Comparison of ENCODE assay signal across 12 cellular contexts in genomic region chr4:10104211-10104990, GRCh38. TPM values are rescaled to one million over a fixed set of nuclear protein-coding genes. Genes with fewer than 3 reads are reported as not detected.
DNase-seq lines count a peak whose midpoint lies in the region; ATAC-seq and TF ChIP-seq lines count a peak whose summit lies in the region.
"Had no signal": no experiment of that assay in that cellular context is flagged by ENCODE, and none has a peak within 500 bp of the region (broad histone marks: within the 10 kb centered on the region; RNA-seq: fewer than 3 reads in every experiment).

No MANE protein-coding gene starts in this region.

- POLR2A ChIA-PET in PC-3 (lab: Charles Lee; ENCODE audit: unreplicated experiment): no interaction called here

- no peak overlapping the region for H3K4me3 ChIP-seq in HUES48 (ENCODE audit: low read depth, low read length)
- H3K4me3 ChIP-seq in PC-3 (ENCODE audit: low read length): no peak overlapping the region

- no peaks in the 10 kb centered on the region for H3K9me2 ChIP-seq in PC-3 (replicated peaks; ENCODE audit: low read length)

- H3K27ac Mint-ChIP-seq in effector memory CD8-positive, alpha-beta T cell: peak overlapping the region; percentile 96
- peak overlapping the region; percentile 80 for H3K27ac Mint-ChIP-seq in nephron progenitor cell

- H3K9ac ChIP-seq in HUES48 (ENCODE audit: low read depth, low read length) (0 out of 2 replicates have a peak overlapping the region, but pooled peaks have one; percentile 2), PC-3 (ENCODE audit: low read length) (no peak overlapping the region)

- peaks cover 96% of the 10 kb centered on the region for H3K79me2 ChIP-seq in PC-3 (ENCODE audit: low read length)

- H3K9me3 ChIP-seq in HUES48 (ENCODE audit: control insufficient read depth, insufficient read depth, low read length) (no peaks in the 10 kb centered on the region), PC-3 (ENCODE audit: low read length) (no peaks in the 10 kb centered on the region)

- no peak overlapping the region for H3K4me2 ChIP-seq in PC-3 (ENCODE audit: low read length)

- no TSS peak for BruUV-seq in PC-3 (replicated peaks; lab: Mats Ljungman, UMichigan)

- peaks cover 8% of the 10 kb centered on the region; the same call in 1 of the 2 replicates for H4K20me1 ChIP-seq in PC-3 (ENCODE audit: low read length)

- CTCF ChIA-PET in PC-3 (lab: Charles Lee): no interaction called here

- no peaks in the 10 kb centered on the region for H3F3A ChIP-seq in PC-3 (ENCODE audit: low read length, unreplicated experiment)

- H3K4me1 Mint-ChIP-seq in effector memory CD8-positive, alpha-beta T cell (ENCODE audit: low read depth in 2 of 2): peaks cover 90 to 95% of the 10 kb centered on the region in 2 donors
- peaks cover 88% of the 10 kb centered on the region for H3K4me1 Mint-ChIP-seq in nephron progenitor cell

- no peaks in the 10 kb centered on the region for H3K27me3 ChIP-seq in HUES48 (ENCODE audit: control insufficient read depth, insufficient read depth, low read length)
- no peaks in the 10 kb centered on the region for H3K27me3 ChIP-seq in PC-3 (ENCODE audit: low read length)

- peaks cover 75% of the 10 kb centered on the region for H3K36me3 Mint-ChIP-seq in effector memory CD8-positive, alpha-beta T cell (ENCODE audit: insufficient read depth)
- H3K36me3 Mint-ChIP-seq in nephron progenitor cell (ENCODE audit: low read depth): peaks cover 62% of the 10 kb centered on the region

- no peak overlapping the region for H2AFZ ChIP-seq in PC-3 (ENCODE audit: low read length)

- H3K27ac ChIP-seq in HUES48 (ENCODE audit: low read depth, low read length) (no peak overlapping the region), PC-3 (ENCODE audit: low read length) (no peak overlapping the region)

- no peak for TF ChIP-seq CTCF in nephron progenitor cell (IDR thresholded peaks at IDR 0.05)
- TF ChIP-seq CTCF in PC-3 (conservative IDR thresholded peaks at IDR 0.05; ENCODE audit: low read depth, low read length): no peak

- H3K4me1 ChIP-seq in HUES48 (ENCODE audit: control insufficient read depth, insufficient read depth, low read length) (peaks cover 30% of the 10 kb centered on the region), PC-3 (ENCODE audit: insufficient read depth, low read length) (peaks cover 47% of the 10 kb centered on the region)

- no peak for ATAC-seq in effector memory CD8-positive, alpha-beta T cell (replicated peaks)
- ATAC-seq in PC-3 (no peak), GM21515 (IDR thresholded peaks at IDR 0.05; ENCODE audit: unreplicated experiment) (no peak), HG03139 (IDR thresholded peaks at IDR 0.05; ENCODE audit: unreplicated experiment) (no peak)
- ATAC-seq: HepG2 had no signal

- intact Hi-C loops in PC-3 (cut with micrococcal nuclease): no loop called here

- no peaks in the 10 kb centered on the region for H3K9me3 Mint-ChIP-seq in effector memory CD8-positive, alpha-beta T cell
- H3K9me3 Mint-ChIP-seq in nephron progenitor cell: no peaks in the 10 kb centered on the region

- peak overlapping the region; percentile 62 to 80 for H3K4me3 Mint-ChIP-seq in effector memory CD8-positive, alpha-beta T cell
- no peak overlapping the region for H3K4me3 Mint-ChIP-seq in nephron progenitor cell

- no peaks in the 10 kb centered on the region for H3K27me3 Mint-ChIP-seq in effector memory CD8-positive, alpha-beta T cell
- H3K27me3 Mint-ChIP-seq in nephron progenitor cell (ENCODE audit: low read depth, poor library complexity): no peaks in the 10 kb centered on the region

- DNase-seq in AG20443 (ENCODE audit: low spot score) (peak; percentile 61), nephron progenitor cell (no peak), NCI-H526 (lab: John Stamatoyannopoulos, UW) (no peak), PC-3 (no peak)
- DNase-seq in effector memory CD8-positive, alpha-beta T cell: no peak
- DNase-seq: activated effector memory CD4-positive, alpha-beta T cell treated with Interleukin-2 at 50 U/mL for 16 hours; DND-41; stimulated activated CD4-positive, alpha-beta T cell treated with anti-CD3 and anti-CD28 coated beads, Interleukin-4, amount 100 ng/mL, for 1 hour had no signal

- H3K36me3 ChIP-seq in HUES48 (ENCODE audit: control insufficient read depth, insufficient read depth, low read length) (peaks cover 91% of the 10 kb centered on the region), PC-3 (ENCODE audit: low read depth, low read length) (peaks cover 2% of the 10 kb centered on the region; the same call in 1 of the 2 replicates)

RNA-seq across cellular contexts. Expression of gene WDR1, which starts 12.2 kb away (rescaled TPM):
- 148 and 150 TPM in 2 replicates for total RNA-seq in PC-3 (2014; rRNA removed)
